ENCODE assay signal across 8 cellular contexts in the genomic region with DNA sequence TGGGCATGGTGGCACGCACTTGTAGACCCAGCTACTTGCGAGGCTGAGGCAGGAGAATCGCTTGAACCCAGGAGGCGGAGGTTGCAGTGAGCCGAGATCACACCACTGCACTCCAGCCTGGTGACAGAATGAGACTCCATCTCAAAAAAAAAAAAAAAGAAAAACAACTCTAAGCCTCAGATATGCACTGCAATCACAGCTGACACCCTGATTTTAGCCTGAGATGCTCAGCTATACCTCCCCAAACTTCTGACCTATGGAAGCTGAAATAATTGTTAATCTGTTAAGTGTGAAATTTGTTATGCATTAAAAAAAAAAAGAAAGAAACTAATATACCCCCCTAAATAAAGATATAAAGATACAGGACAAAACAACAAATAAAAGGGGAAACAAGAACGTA. TPM values are rescaled to one million over a fixed set of nuclear protein-coding genes. Genes with fewer than 3 reads are reported as not detected.
DNase-seq lines count a peak whose midpoint lies in the region; ATAC-seq and TF ChIP-seq lines count a peak whose summit lies in the region.
"Not testable (repeated sequence)": the region's sequence is repeated elsewhere in the genome, so short reads cannot be mapped to it uniquely, and the experiment has no call there.

No MANE protein-coding gene starts in this region.

- not testable (repeated sequence) for H3K9me3 Mint-ChIP-seq in HFFc6; activated T-cell treated with anti-CD3 and anti-CD28 coated beads, Interleukin-2, amount 50 U/mL, for 4 hours; naive thymus-derived CD4-positive, alpha-beta T cell; stimulated activated effector memory CD8-positive, alpha-beta T cell treated with anti-CD3 and anti-CD28 coated beads, Interleukin-12 subunit alpha, Interleukin-12 subunit beta, amount 100 ng/mL, for 72 hours

- POLR2A ChIA-PET in RWPE1 (lab: Yijun Ruan, JAX; ENCODE audit: low non-redundant PET), result interaction anchor here (0.6 kb wide), 1 partner anchor 20 kb away, joined by 3 read pairs; no protein-coding TSS in a partner anchor
- POLR2A ChIA-PET in naive thymus-derived CD4-positive, alpha-beta T cell (lab: Charles Lee), result interaction anchor here (1.0 kb wide), 1 partner anchor 112 kb away, joined by 3 read pairs; a partner anchor contains a TSS

- H3K27me3 ChIP-seq in heart left ventricle; naive thymus-derived CD4-positive, alpha-beta T cell (ENCODE audit: control insufficient read depth in 2 of 2, insufficient read depth in 2 of 2, low read length in 2 of 2): not testable (repeated sequence)

- H3K27ac ChIP-seq in RWPE1 (peak overlapping the region; percentile 45), heart left ventricle (peak overlapping the region in 10 of 12 donors; percentile 48 to 99 (median 98))
- H3K27ac ChIP-seq in naive thymus-derived CD4-positive, alpha-beta T cell (ENCODE audit: low read depth, low read length), result not testable (repeated sequence)

- not testable (repeated sequence) for DNase-seq in AG09309 (ENCODE audit: low read depth); HFFc6; RWPE1 (ENCODE audit: low spot score); activated T-cell treated with anti-CD3 and anti-CD28 coated beads, Interleukin-2, amount 50 U/mL, for 4 hours; cardiac fibroblast (ENCODE audit: low read depth in 2 of 2); heart left ventricle; naive thymus-derived CD4-positive, alpha-beta T cell; stimulated activated effector memory CD8-positive, alpha-beta T cell treated with anti-CD3 and anti-CD28 coated beads, Interleukin-12 subunit alpha, Interleukin-12 subunit beta, amount 100 ng/mL, for 72 hours (ENCODE audit: low spot score in 2 of 2)

- not testable (repeated sequence) for H3K36me3 ChIP-seq in heart left ventricle; naive thymus-derived CD4-positive, alpha-beta T cell (ENCODE audit: control insufficient read depth in 2 of 3, insufficient read depth in 3 of 3, low read length in 3 of 3)

- not testable (repeated sequence) for H3K9me3 ChIP-seq in heart left ventricle; naive thymus-derived CD4-positive, alpha-beta T cell (ENCODE audit: control insufficient read depth in 2 of 3, low read length in 3 of 3)

- not testable (repeated sequence) for ATAC-seq in activated T-cell treated with anti-CD3 and anti-CD28 coated beads, Interleukin-2, amount 50 U/mL, for 4 hours; heart left ventricle; naive thymus-derived CD4-positive, alpha-beta T cell; stimulated activated effector memory CD8-positive, alpha-beta T cell treated with anti-CD3 and anti-CD28 coated beads, Interleukin-12 subunit alpha, Interleukin-12 subunit beta, amount 100 ng/mL, for 72 hours

- peaks cover 13% of the 10 kb centered on the region; the same call in 1 of the 2 replicates for H3K36me3 Mint-ChIP-seq in HFFc6 (ENCODE audit: low read depth)
- H3K36me3 Mint-ChIP-seq in activated T-cell treated with anti-CD3 and anti-CD28 coated beads, Interleukin-2, amount 50 U/mL, for 4 hours (ENCODE audit: insufficient read depth); naive thymus-derived CD4-positive, alpha-beta T cell: not testable (repeated sequence)
- H3K36me3 Mint-ChIP-seq in stimulated activated effector memory CD8-positive, alpha-beta T cell treated with anti-CD3 and anti-CD28 coated beads, Interleukin-12 subunit alpha, Interleukin-12 subunit beta, amount 100 ng/mL, for 72 hours, result peaks cover 42% of the 10 kb centered on the region

- peak overlapping the region; percentile 92 for H3K4me3 Mint-ChIP-seq in HFFc6
- peak overlapping the region; percentile 83 for H3K4me3 Mint-ChIP-seq in activated T-cell treated with anti-CD3 and anti-CD28 coated beads, Interleukin-2, amount 50 U/mL, for 4 hours
- peak overlapping the region; percentile 68 to 99 (median 92) for H3K4me3 Mint-ChIP-seq in naive thymus-derived CD4-positive, alpha-beta T cell
- peak overlapping the region; percentile 71 for H3K4me3 Mint-ChIP-seq in stimulated activated effector memory CD8-positive, alpha-beta T cell treated with anti-CD3 and anti-CD28 coated beads, Interleukin-12 subunit alpha, Interleukin-12 subunit beta, amount 100 ng/mL, for 72 hours

- TF ChIP-seq CTCF in AG09309 (IDR thresholded peaks at IDR 0.05; ENCODE audit: control insufficient read depth, insufficient read depth, low read depth, low read length, missing control alignments); HFFc6 (IDR thresholded peaks at IDR 0.05); RWPE1 (conservative IDR thresholded peaks at IDR 0.05; ENCODE audit: low read depth); cardiac fibroblast (IDR thresholded peaks at IDR 0.05; ENCODE audit: low read depth, low read length); heart left ventricle (IDR thresholded peaks at IDR 0.05): not testable (repeated sequence)

- TF ChIP-seq POLR2A in heart left ventricle (IDR thresholded peaks at IDR 0.05), result not testable (repeated sequence)

- CTCF ChIA-PET in RWPE1 (lab: Yijun Ruan, JAX), result not testable (repeated sequence)
- CTCF ChIA-PET in naive thymus-derived CD4-positive, alpha-beta T cell (lab: Charles Lee), result interaction anchor here (0.6 to 1.5 kb wide), 7 partner anchors 9 to 1999 kb away, joined by 3 to 6 read pairs (median 3); no protein-coding TSS in a partner anchor

- H3K4me1 Mint-ChIP-seq in HFFc6 (ENCODE audit: low read depth), result peaks cover 63% of the 10 kb centered on the region
- H3K4me1 Mint-ChIP-seq in activated T-cell treated with anti-CD3 and anti-CD28 coated beads, Interleukin-2, amount 50 U/mL, for 4 hours (ENCODE audit: low read depth), result peaks cover 59% of the 10 kb centered on the region
- H3K4me1 Mint-ChIP-seq in naive thymus-derived CD4-positive, alpha-beta T cell, result peaks cover 50 to 71% (median 62%) of the 10 kb centered on the region in 7 donors
- peaks cover 60% of the 10 kb centered on the region for H3K4me1 Mint-ChIP-seq in stimulated activated effector memory CD8-positive, alpha-beta T cell treated with anti-CD3 and anti-CD28 coated beads, Interleukin-12 subunit alpha, Interleukin-12 subunit beta, amount 100 ng/mL, for 72 hours

- peak overlapping the region; percentile 83 for H3K4me3 ChIP-seq in AG09309 (ENCODE audit: control insufficient read depth, low read depth, low read length)
- peak overlapping the region; percentile 60 to 70 for H3K4me3 ChIP-seq in cardiac fibroblast (replicated peaks in 1 of 2; ENCODE audit: low read depth in 2 of 2, low read length in 2 of 2)
- peak overlapping the region in 7 of 12 donors; percentile 60 to 83 (median 71) for H3K4me3 ChIP-seq in heart left ventricle
- not testable (repeated sequence) for H3K4me3 ChIP-seq in naive thymus-derived CD4-positive, alpha-beta T cell (ENCODE audit: low read length)

- not testable (repeated sequence) for H3K27me3 Mint-ChIP-seq in HFFc6 (ENCODE audit: insufficient read depth); activated T-cell treated with anti-CD3 and anti-CD28 coated beads, Interleukin-2, amount 50 U/mL, for 4 hours (ENCODE audit: low read depth); naive thymus-derived CD4-positive, alpha-beta T cell

- H3K4me1 ChIP-seq in heart left ventricle, result peaks cover 0 to 63% (median 30%) of the 10 kb centered on the region in 12 donors
- H3K4me1 ChIP-seq in naive thymus-derived CD4-positive, alpha-beta T cell (ENCODE audit: control insufficient read depth in 2 of 2, insufficient read depth in 2 of 2, low read length in 2 of 2), result peaks cover 24 to 27% of the 10 kb centered on the region in 2 donors

- intact Hi-C loops in heart left ventricle (cut with DNase I), result loop anchor here (2.0 to 10.0 kb wide), 15 partner anchors 55 to 677 kb away; a partner anchor contains a TSS
- intact Hi-C loops in naive thymus-derived CD4-positive, alpha-beta T cell (cut with micrococcal nuclease), result loop anchor here (2.0 to 10.0 kb wide), 8 partner anchors 122 to 1438 kb away; a partner anchor contains a TSS

- H3K27ac Mint-ChIP-seq in HFFc6, result peak overlapping the region; percentile 96
- peak overlapping the region; percentile 2 to 94 (median 90) for H3K27ac Mint-ChIP-seq in naive thymus-derived CD4-positive, alpha-beta T cell
- peak overlapping the region; percentile 94 for H3K27ac Mint-ChIP-seq in stimulated activated effector memory CD8-positive, alpha-beta T cell treated with anti-CD3 and anti-CD28 coated beads, Interleukin-12 subunit alpha, Interleukin-12 subunit beta, amount 100 ng/mL, for 72 hours

- WGBS in heart left ventricle, 4 donors, result 75 to 81% (median 79%) methylated on average over 6 of the region's 6 CpGs

RNA-seq across cellular contexts. Expression of a gene that starts 2.6 kb away (rescaled TPM):
- 10 to 100 TPM; 33.7 to 45.3 (median 43.8) TPM for total RNA-seq in HFFc6 (2021; fragmentation: NEBNext Ultra II Directional; extraction: Animal tissue kit (Norgen Biotek cat#: 25700))
- 10 to 100 TPM; 44.6 to 46.2 (median 44.6) TPM for total RNA-seq in activated T-cell treated with anti-CD3 and anti-CD28 coated beads, Interleukin-2, amount 50 U/mL, for 4 hours
- 10 to 100 TPM; 15.4 to 23.4 (median 20.2) TPM for total RNA-seq in heart left ventricle
- 10 to 100 TPM in 1 of 2 donors, 1 to 10 TPM in 1; 7.2 to 15.7 TPM for polyA plus RNA-seq in heart left ventricle
- 10 to 100 TPM; 39.7 to 50.7 (median 43.6) TPM for total RNA-seq in naive thymus-derived CD4-positive, alpha-beta T cell
- 10 to 100 TPM; 18.5 to 19.2 TPM for polyA plus RNA-seq in naive thymus-derived CD4-positive, alpha-beta T cell
